ENCODE assay signal across 24 cellular contexts in the genomic region with DNA sequence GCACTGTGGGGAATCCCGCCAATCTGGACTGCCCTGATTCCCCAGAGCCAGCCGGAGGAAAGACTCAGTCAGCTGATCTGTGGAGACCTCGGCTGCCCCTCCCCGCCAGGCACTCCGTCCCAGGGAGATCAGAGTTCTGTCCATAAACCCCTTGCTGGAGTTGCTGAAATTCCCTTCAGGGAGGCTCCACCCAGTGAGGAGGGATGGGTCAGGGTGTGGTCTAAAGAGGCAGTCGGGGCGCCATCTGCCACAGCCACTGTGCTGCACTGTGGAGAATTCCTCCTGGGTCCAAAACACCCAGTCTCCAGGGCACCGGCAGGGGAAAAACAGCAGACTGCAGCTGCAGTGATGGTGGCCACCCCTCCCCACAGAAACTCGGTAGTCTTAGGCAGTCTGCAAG.
"Had no signal": no experiment of that assay in that cellular context is flagged by ENCODE, and none has a peak within 500 bp of the region (broad histone marks: within the 10 kb centered on the region; RNA-seq: fewer than 3 reads in every experiment).

No MANE protein-coding gene starts in this region.

- DNase-seq: activated CD4-positive, alpha-beta memory T cell treated with anti-CD3 and anti-CD28 coated beads for 36 hours; activated CD4-positive, alpha-beta T cell treated with anti-CD3 and anti-CD28 coated beads, Interleukin-2, amount 10 ng/mL, durations not matched to agents 7 days and 5 days; activated CD4-positive, CD25-positive, alpha-beta regulatory T cell; activated CD8-positive, alpha-beta memory T cell treated with anti-CD3 and anti-CD28 coated beads for 24 hours; activated effector memory CD4-positive, alpha-beta T cell treated with anti-CD3 and anti-CD28 coated beads, Interleukin-2, amount 50 U/mL, for 16 hours; activated naive CD4-positive, alpha-beta T cell treated with Interleukin-2 at 50 U/mL for 16 hours; activated naive CD8-positive, alpha-beta T cell treated with anti-CD3 and anti-CD28 coated beads, Interleukin-2, amount 50 U/mL, for 24 hours; activated T-cell treated with anti-CD3 and anti-CD28 coated beads, Interleukin-2, amount 50 U/mL, for 4 hours; amniotic stem cell; NCI-H1092; NCI-H1417 treated with DMSO at 0.1 percent for 48 hours; NCI-H1694; NCI-H2029; NCI-H446; NCI-H526 treated with DMSO at 0.1 percent for 48 hours; NCI-H82; OCI-M1; SHP77 treated with DMSO at 0.1 percent for 48 hours; T-helper 17 cell; T-helper 9 cell had no signal

- H3K27ac ChIP-seq: cardiac muscle cell, KMS-11 had no signal

- H3K4me3 ChIP-seq: cardiac muscle cell had no signal

- ATAC-seq: activated naive CD4-positive, alpha-beta T cell treated with anti-CD3 and anti-CD28 coated beads, Interleukin-2, amount 50 U/mL, for 72 hours; activated naive CD8-positive, alpha-beta T cell treated with anti-CD3 and anti-CD28 coated beads, Interleukin-2, amount 50 U/mL, for 24 hours; activated T-cell treated with anti-CD3 and anti-CD28 coated beads, Interleukin-2, amount 50 U/mL, for 4 hours; Panc1; T-helper 17 cell had no signal

- H3K27me3 ChIP-seq: cardiac muscle cell had no signal

- H3K36me3 ChIP-seq: cardiac muscle cell had no signal
